Comparison of ENCODE assay signal across 4 cellular contexts in the genomic region with DNA sequence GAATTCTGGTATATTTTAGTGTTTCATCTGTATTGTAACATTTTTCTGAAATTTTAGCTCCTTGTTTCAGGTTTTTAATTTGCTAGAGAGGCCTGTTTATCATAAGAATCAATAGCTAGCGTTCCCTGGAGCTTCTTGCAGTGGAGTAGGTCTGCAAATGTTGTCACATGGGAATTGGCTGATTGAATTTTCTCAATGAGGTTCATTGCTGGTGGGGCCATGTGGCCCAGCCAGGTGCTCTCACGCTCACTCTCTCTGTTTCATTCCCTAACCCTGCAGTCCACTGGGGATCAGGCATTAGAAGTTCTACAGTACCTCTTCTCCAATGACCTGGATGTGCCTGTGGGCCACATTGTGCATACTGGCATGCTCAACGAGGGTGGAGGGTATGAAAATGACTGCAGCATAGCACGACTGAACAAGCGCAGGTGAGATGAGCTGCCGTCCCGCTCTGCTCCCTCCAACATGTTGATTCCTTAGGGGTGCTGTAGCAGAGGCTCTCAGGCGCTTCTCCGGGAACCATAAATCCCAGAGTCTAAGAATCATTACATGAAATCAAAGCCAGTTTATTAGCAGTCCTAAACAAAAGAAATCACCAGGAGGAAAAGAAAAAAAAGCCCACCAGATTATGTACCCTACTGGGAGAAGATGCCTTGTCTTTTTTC. TPM values are rescaled to one million over a fixed set of nuclear protein-coding genes. Genes with fewer than 3 reads are reported as not detected.
"Had no signal": no experiment of that assay in that cellular context is flagged by ENCODE, and none has a peak within 500 bp of the region (broad histone marks: within the 10 kb centered on the region; RNA-seq: fewer than 3 reads in every experiment).

No MANE protein-coding gene starts in this region.

RNA-seq across cellular contexts. Expression of gene CLEC18C, which starts 30.2 kb away (rescaled TPM):
- total RNA-seq: OCI-LY7, Right ventricle myocardium inferior, RPMI7951, SK-MEL-5 had no signal
